8 cellular contexts compared by ENCODE assay signal in genomic region chr6:30570263-30570662, GRCh38. TPM values are rescaled to one million over a fixed set of nuclear protein-coding genes. Genes with fewer than 3 reads are reported as not detected.
DNase-seq lines count a peak whose midpoint lies in the region; ATAC-seq, FAIRE-seq and TF ChIP-seq lines count a peak whose summit lies in the region.

No MANE protein-coding gene starts in this region.

- no peak for TF ChIP-seq RAD21 in IMR-90 (IDR thresholded peaks at IDR 0.05; ENCODE audit: low read length)

- peaks cover 3% of the 10 kb centered on the region for H3K4me1 ChIP-seq in IMR-90 (ENCODE audit: control insufficient read depth, insufficient read depth, low read length)

- no peak overlapping the region for H3K14ac ChIP-seq in IMR-90 (replicated peaks; ENCODE audit: low read depth, low read length)

- DNase-seq in AG09309 (ENCODE audit: low read depth) = no peak
- DNase-seq in IMR-90 = no peak
- DNase-seq in cardiac fibroblast (ENCODE audit: low read depth in 2 of 2) = no peak
- DNase-seq in naive thymus-derived CD8-positive, alpha-beta T cell = peak in 1 of 10 donors; percentile 4
- no peak for DNase-seq in ecto neural progenitor cell (ENCODE audit: low spot score)
- DNase-seq in GM10248 (ENCODE audit: extremely low spot score) = no peak
- no peak for DNase-seq in D721Med (ENCODE audit: insufficient read length, low spot score)

- no peaks in the 10 kb centered on the region for H3K9me3 Mint-ChIP-seq in naive thymus-derived CD8-positive, alpha-beta T cell

- 71% methylated on average over 1 of the region's 1 CpG; no CpG with 5 or more reads in 1 of the 2 experiments for WGBS in IMR-90 (ENCODE audit: extremely low coverage in 2 of 2, insufficient read length in 1 of 2), 2 experiments

- H3K56ac ChIP-seq in IMR-90 (ENCODE audit: extremely low read depth, insufficient read depth, low read length) = no peak overlapping the region

- no peak overlapping the region for H2AK9ac ChIP-seq in IMR-90 (replicated peaks; ENCODE audit: low read depth, low read length, poor library complexity)

- H3K4ac ChIP-seq in IMR-90 (ENCODE audit: low read depth, low read length) = no peak overlapping the region

- TF ChIP-seq CTCF in AG09309 (IDR thresholded peaks at IDR 0.05; ENCODE audit: control insufficient read depth, insufficient read depth, low read depth, low read length, missing control alignments) (no peak), IMR-90 (conservative IDR thresholded peaks at IDR 0.05; ENCODE audit: low read depth, low read length) (no peak), cardiac fibroblast (IDR thresholded peaks at IDR 0.05; ENCODE audit: low read depth, low read length) (no peak), GM10248 (IDR thresholded peaks at IDR 0.05; ENCODE audit: control extremely low read depth, extremely low read depth, low read depth, missing control alignments) (no peak), D721Med (IDR thresholded peaks at IDR 0.05; ENCODE audit: insufficient read depth, missing control alignments) (no peak)

- H3K27me3 ChIP-seq in IMR-90 (ENCODE audit: control insufficient read depth, insufficient read depth, low read length) = no peaks in the 10 kb centered on the region

- H3K79me1 ChIP-seq in IMR-90 (ENCODE audit: low read depth in 1 of 2, low read length in 2 of 2) = peaks cover 10 to 36% of the 10 kb centered on the region in 2 experiments

- H3K18ac ChIP-seq in IMR-90 (ENCODE audit: low read depth, low read length) = no peak overlapping the region

- peak overlapping the region; percentile 90 for H3K4me2 ChIP-seq in IMR-90 (ENCODE audit: low read depth, low read length)

- peak overlapping the region; percentile 91 to 100 (median 100) for H3K4me3 Mint-ChIP-seq in naive thymus-derived CD8-positive, alpha-beta T cell

- peaks cover 35% of the 10 kb centered on the region for H4K20me1 ChIP-seq in IMR-90 (ENCODE audit: insufficient read depth, low read length)

- CTCF ChIA-PET in IMR-90 (lab: Yijun Ruan, JAX) = interaction anchor here (1.5 kb wide), 1 partner anchor 28 kb away, joined by 4 read pairs; no protein-coding TSS in a partner anchor
- CTCF ChIA-PET in GM10248 (lab: Yijun Ruan, JAX) = interaction anchor here (1.0 to 2.3 kb wide), 8 partner anchors 15 to 88 kb away, joined by 4 to 13 read pairs (median 6); partner anchors contain the start of gene GNL1

- POLR2A ChIA-PET in IMR-90 (lab: Charles Lee; ENCODE audit: unreplicated experiment) (no interaction called here), GM10248 (lab: Yijun Ruan, JAX) (interaction anchor here (1.2 to 1.8 kb wide), 4 partner anchors 13 to 77 kb away, joined by 3 to 19 read pairs (median 8); partner anchors contain the start of gene PRR3)
- POLR2A ChIA-PET in naive thymus-derived CD8-positive, alpha-beta T cell (lab: Charles Lee) = interaction anchor here (1.1 to 3.3 kb wide), 18 partner anchors 8 to 161 kb away, joined by 3 to 49 read pairs (median 6); partner anchors contain the start of genes GNL1, MRPS18B, PPP1R10 and PRR3

- no peak overlapping the region for H3K27ac ChIP-seq in IMR-90 (ENCODE audit: insufficient read depth, low read length)

- no peak overlapping the region for H3K9ac ChIP-seq in IMR-90 (ENCODE audit: low read depth, low read length)

- H3K4me3 ChIP-seq in AG09309 (ENCODE audit: control insufficient read depth, low read depth, low read length) = peak overlapping the region; percentile 97
- peak overlapping the region; percentile 74 for H3K4me3 ChIP-seq in IMR-90 (ENCODE audit: insufficient read depth, low read depth, low read length)
- H3K4me3 ChIP-seq in cardiac fibroblast (replicated peaks in 1 of 2; ENCODE audit: low read depth in 2 of 2, low read length in 2 of 2) = peak overlapping the region; percentile 77 to 90

- peaks cover 0 to 12% (median 0%) of the 10 kb centered on the region in 3 donors for H3K36me3 Mint-ChIP-seq in naive thymus-derived CD8-positive, alpha-beta T cell

- no peak for FAIRE-seq in D721Med (lab: Jason Lieb, UNC)

- peak overlapping the region; percentile 22 to 45; a peak in 1 of 4 replicates for H4K8ac ChIP-seq in IMR-90 (ENCODE audit: low read depth in 2 of 2, low read length in 2 of 2)

- H4K5ac ChIP-seq in IMR-90 (ENCODE audit: low read depth, low read length) = no peak overlapping the region

- no peak overlapping the region for H2BK120ac ChIP-seq in IMR-90 (ENCODE audit: low read depth, low read length)

- no peak overlapping the region for H4K91ac ChIP-seq in IMR-90 (ENCODE audit: insufficient read depth, low read depth, low read length)

- no peaks in the 10 kb centered on the region for H3K36me3 ChIP-seq in IMR-90 (ENCODE audit: control insufficient read depth, insufficient read depth, low read length)

- H3K9me1 ChIP-seq in IMR-90 (ENCODE audit: insufficient read depth, low read length) = peaks cover 5% of the 10 kb centered on the region; the same call in 1 of the 2 replicates

- H2BK15ac ChIP-seq in IMR-90 (ENCODE audit: low read depth, low read length) = no peak overlapping the region

- H3K4me1 Mint-ChIP-seq in naive thymus-derived CD8-positive, alpha-beta T cell = peaks cover 46 to 66% (median 62%) of the 10 kb centered on the region in 4 donors

- H3K27me3 Mint-ChIP-seq in naive thymus-derived CD8-positive, alpha-beta T cell = no peaks in the 10 kb centered on the region

- no peaks in the 10 kb centered on the region for H3K9me3 ChIP-seq in IMR-90 (ENCODE audit: control insufficient read depth, insufficient read depth, low read length)

- BruUV-seq in IMR-90 (replicated peaks; lab: Mats Ljungman, UMichigan) = no TSS peak

- dilution Hi-C loops in IMR-90 (cut with HindIII; ENCODE audit: low sequenced_read_pairs, unreplicated experiment) = no loop called here

- peak overlapping the region; percentile 98 to 100 (median 99) for H3K27ac Mint-ChIP-seq in naive thymus-derived CD8-positive, alpha-beta T cell

- in situ Hi-C loops in IMR-90 (cut with MboI; ENCODE audit: low sequenced_read_pairs) = no loop called here

- H2BK5ac ChIP-seq in IMR-90 (ENCODE audit: low read depth, low read length, poor library complexity, severe bottlenecking) = no peak overlapping the region

- TF ChIP-seq POLR2A in IMR-90 (IDR thresholded peaks at IDR 0.05; ENCODE audit: low read depth, low read length) = no peak

- no peak overlapping the region for H2AK5ac ChIP-seq in IMR-90 (ENCODE audit: low read depth, low read length)

- intact Hi-C loops in IMR-90 (cut with micrococcal nuclease) = no loop called here

- H2BK20ac ChIP-seq in IMR-90 (ENCODE audit: low read depth, low read length) = no peak overlapping the region

- H2AFZ ChIP-seq in IMR-90 (replicated peaks; ENCODE audit: low read length, poor library complexity) = no peak overlapping the region

- H3K23ac ChIP-seq in IMR-90 (ENCODE audit: low read depth, low read length) = no peak overlapping the region

- ATAC-seq in IMR-90 (ENCODE audit: low read depth) (no peak), GM21529 (IDR thresholded peaks at IDR 0.05; ENCODE audit: unreplicated experiment) (no peak)
- no peak for ATAC-seq in naive thymus-derived CD8-positive, alpha-beta T cell

TF ChIP-seq in IMR-90, 13 proteins besides CTCF, POLR2A, EP300 and RAD21 (continues in another document):
- TF ChIP-seq CHD1 (IDR thresholded peaks at IDR 0.05; ENCODE audit: low read depth, low read length) = no peak
- no peak for TF ChIP-seq MAZ (IDR thresholded peaks at IDR 0.05; ENCODE audit: borderline replicate concordance, low read depth, low read length)
- TF ChIP-seq SMC3 (IDR thresholded peaks at IDR 0.05; ENCODE audit: low read depth, low read length) = no peak
- TF ChIP-seq RFX5 (IDR thresholded peaks at IDR 0.05; ENCODE audit: low read depth, low read length) = no peak

RNA-seq across cellular contexts. Expression of gene ABCF1, which starts 1.0 kb away (rescaled TPM):
- 47.5 and 48.6 TPM in 2 replicates for total RNA-seq in IMR-90 (2012; rRNA removed)
- 35.8 and 39.1 TPM in 2 replicates for polyA plus RNA-seq in IMR-90 (2012; rRNA removed)
- 29.2 and 30.4 TPM in 2 replicates for polyA plus RNA-seq in IMR-90 (2012; cell fraction: cytosol; rRNA removed)
- 48.3 and 57.9 TPM in 2 replicates for polyA plus RNA-seq in IMR-90 (2012; cell fraction: nucleus; rRNA removed; ENCODE audit: low replicate concordance)
- total RNA-seq in naive thymus-derived CD8-positive, alpha-beta T cell = 10 to 100 TPM; 68.6 to 71.3 TPM
- polyA plus RNA-seq in naive thymus-derived CD8-positive, alpha-beta T cell = 10 to 100 TPM; 19.1 to 43.1 (median 30.5) TPM

RNA-seq across cellular contexts. Expression of gene PRR3, which starts 13.2 kb away (rescaled TPM):
- 7.2 TPM in 2 replicates for total RNA-seq in IMR-90 (2012; rRNA removed)
- polyA plus RNA-seq in IMR-90 (2012; rRNA removed) = 16.7 and 17.3 TPM in 2 replicates
- 9.5 and 11.1 TPM in 2 replicates for polyA plus RNA-seq in IMR-90 (2012; cell fraction: cytosol; rRNA removed)
- 8.2 and 15.9 TPM in 2 replicates for polyA plus RNA-seq in IMR-90 (2012; cell fraction: nucleus; rRNA removed; ENCODE audit: low replicate concordance)
- total RNA-seq in naive thymus-derived CD8-positive, alpha-beta T cell = 10 to 100 TPM; 28.4 to 28.9 TPM
- 10 to 100 TPM in 1 of 3 donors, 1 to 10 TPM in 2; 7.9 to 12.7 (median 8.6) TPM for polyA plus RNA-seq in naive thymus-derived CD8-positive, alpha-beta T cell

RNA-seq across cellular contexts. Expression of gene GNL1, which starts 14.0 kb away (rescaled TPM):
- total RNA-seq in IMR-90 (2012; rRNA removed) = 33.9 and 40.5 TPM in 2 replicates
- 43.7 and 44.0 TPM in 2 replicates for polyA plus RNA-seq in IMR-90 (2012; rRNA removed)
- polyA plus RNA-seq in IMR-90 (2012; cell fraction: cytosol; rRNA removed) = 27.9 and 33.6 TPM in 2 replicates
- 45.1 and 54.4 TPM in 2 replicates for polyA plus RNA-seq in IMR-90 (2012; cell fraction: nucleus; rRNA removed; ENCODE audit: low replicate concordance)
- 10 to 100 TPM; 78.0 to 80.7 TPM for total RNA-seq in naive thymus-derived CD8-positive, alpha-beta T cell
- 10 to 100 TPM; 24.7 to 34.1 (median 28.7) TPM for polyA plus RNA-seq in naive thymus-derived CD8-positive, alpha-beta T cell

RNA-seq across cellular contexts. Expression of gene PPP1R10, which starts 46.8 kb away (rescaled TPM):
- total RNA-seq in IMR-90 (2012; rRNA removed) = 16.1 and 18.8 TPM in 2 replicates
- polyA plus RNA-seq in IMR-90 (2012; rRNA removed) = 21.2 TPM in 2 replicates
- polyA plus RNA-seq in IMR-90 (2012; cell fraction: cytosol; rRNA removed) = 11.5 and 12.8 TPM in 2 replicates
- 37.5 and 59.7 TPM in 2 replicates for polyA plus RNA-seq in IMR-90 (2012; cell fraction: nucleus; rRNA removed; ENCODE audit: low replicate concordance)
- 100 to 1,000 TPM; 191 to 193 TPM for total RNA-seq in naive thymus-derived CD8-positive, alpha-beta T cell
- polyA plus RNA-seq in naive thymus-derived CD8-positive, alpha-beta T cell = 10 to 100 TPM; 16.9 to 20.2 (median 19.8) TPM

RNA-seq across cellular contexts. Expression of gene MRPS18B, which starts 47.4 kb away (rescaled TPM):
- total RNA-seq in IMR-90 (2012; rRNA removed) = 71.7 and 82.3 TPM in 2 replicates
- 51.2 and 59.8 TPM in 2 replicates for polyA plus RNA-seq in IMR-90 (2012; rRNA removed)
- polyA plus RNA-seq in IMR-90 (2012; cell fraction: cytosol; rRNA removed) = 39.5 and 39.8 TPM in 2 replicates
- polyA plus RNA-seq in IMR-90 (2012; cell fraction: nucleus; rRNA removed; ENCODE audit: low replicate concordance) = 11.0 and 12.8 TPM in 2 replicates
- total RNA-seq in naive thymus-derived CD8-positive, alpha-beta T cell = 10 to 100 TPM; 43.1 to 43.8 TPM
- 100 to 1,000 TPM in 2 of 3 donors, 10 to 100 TPM in 1; 87.4 to 161 (median 119) TPM for polyA plus RNA-seq in naive thymus-derived CD8-positive, alpha-beta T cell
